In genomic region chr3:158103131-158103955, GRCh38 we compare ENCODE assay signal across 9 cellular contexts. TPM values are rescaled to one million over a fixed set of nuclear protein-coding genes. Genes with fewer than 3 reads are reported as not detected.
DNase-seq lines count a peak whose midpoint lies in the region; ATAC-seq and TF ChIP-seq lines count a peak whose summit lies in the region.
"Had no signal": no experiment of that assay in that cellular context is flagged by ENCODE, and none has a peak within 500 bp of the region (broad histone marks: within the 10 kb centered on the region; RNA-seq: fewer than 3 reads in every experiment).

No MANE protein-coding gene starts in this region.

- H3K4me3 ChIP-seq in tibial nerve, result peak overlapping the region; percentile 18 to 61 (median 42)

- H3K4me3 Mint-ChIP-seq in activated naive CD8-positive, alpha-beta T cell treated with anti-CD3 and anti-CD28 coated beads, Interleukin-2, amount 50 U/mL, for 24 hours, result peak overlapping the region; percentile 55

- peaks cover 0 to 53% (median 22%) of the 10 kb centered on the region in 4 donors for H3K4me1 ChIP-seq in tibial nerve

- WGBS in tibial nerve, 2 donors, result 3 to 18% methylated on average over 32 to 50 of the region's 50 CpGs

- peaks cover 0 to 98% of the 10 kb centered on the region in 2 donors for H3K27me3 ChIP-seq in tibial nerve

- H3K4me1 Mint-ChIP-seq in activated naive CD8-positive, alpha-beta T cell treated with anti-CD3 and anti-CD28 coated beads, Interleukin-2, amount 50 U/mL, for 24 hours, result peaks cover 47% of the 10 kb centered on the region

- H3K9me3 ChIP-seq in tibial nerve, result no peaks in the 10 kb centered on the region

- TF ChIP-seq POLR2A in tibial nerve (IDR thresholded peaks at IDR 0.05), result peak in 1 of 2 donors; percentile 9

- peaks cover 94% of the 10 kb centered on the region for H3K27me3 Mint-ChIP-seq in activated naive CD8-positive, alpha-beta T cell treated with anti-CD3 and anti-CD28 coated beads, Interleukin-2, amount 50 U/mL, for 24 hours

- peak; percentile 29 for DNase-seq in activated T-cell treated with anti-CD3 and anti-CD28 coated beads, Interleukin-2, amount 50 U/mL, for 1 hour
- DNase-seq in activated T-cell treated with anti-CD3 and anti-CD28 coated beads for 4 hours, result no peak
- DNase-seq in activated naive CD8-positive, alpha-beta T cell treated with anti-CD3 and anti-CD28 coated beads, Interleukin-2, amount 50 U/mL, for 24 hours, result no peak
- DNase-seq in left kidney (ENCODE audit: low read depth, low spot score), result peak; percentile 56
- DNase-seq in tibial nerve (ENCODE audit: low spot score in 2 of 2), result peak; percentile 65 to 67
- DNase-seq in C1 segment of cervical spinal cord (lab: John Stamatoyannopoulos, UW), result no peak
- no peak for DNase-seq in NCI-H2081 (lab: John Stamatoyannopoulos, UW)
- DNase-seq: DND-41 had no signal

- TF ChIP-seq EP300 in tibial nerve (IDR thresholded peaks at IDR 0.05), result peak in 1 of 2 donors; percentile 24

- peaks cover 2% of the 10 kb centered on the region for H3K36me3 Mint-ChIP-seq in activated naive CD8-positive, alpha-beta T cell treated with anti-CD3 and anti-CD28 coated beads, Interleukin-2, amount 50 U/mL, for 24 hours (ENCODE audit: low read depth)

- no peak for TF ChIP-seq CTCF in tibial nerve (IDR thresholded peaks at IDR 0.05)

- H3K27ac ChIP-seq in tibial nerve, result peak overlapping the region in 3 of 4 donors; percentile 13 to 88 (median 66)

- no peaks in the 10 kb centered on the region for H3K9me3 Mint-ChIP-seq in activated naive CD8-positive, alpha-beta T cell treated with anti-CD3 and anti-CD28 coated beads, Interleukin-2, amount 50 U/mL, for 24 hours

- no peaks in the 10 kb centered on the region for H3K36me3 ChIP-seq in tibial nerve

- ATAC-seq in activated naive CD8-positive, alpha-beta T cell treated with anti-CD3 and anti-CD28 coated beads, Interleukin-2, amount 50 U/mL, for 24 hours, result no peak
- ATAC-seq in GM21381 (IDR thresholded peaks at IDR 0.05; ENCODE audit: unreplicated experiment), result no peak

- peak overlapping the region; percentile 62 for H3K27ac Mint-ChIP-seq in activated naive CD8-positive, alpha-beta T cell treated with anti-CD3 and anti-CD28 coated beads, Interleukin-2, amount 50 U/mL, for 24 hours

RNA-seq across cellular contexts. Expression of gene SHOX2, which starts 2.9 kb away (rescaled TPM):
- total RNA-seq in tibial nerve, result 10 to 100 TPM; 15.0 to 43.3 (median 32.0) TPM

RNA-seq across cellular contexts. Expression of gene RSRC1, which starts 6.5 kb away (rescaled TPM):
- 10 to 100 TPM; 58.2 to 70.5 (median 68.6) TPM for total RNA-seq in tibial nerve

Comparison
In these comparisons a context has a peak if more than half of its experiments do, and no peak if none do; other contexts are left out.
1. DNase-seq: peak in activated T-cell treated with anti-CD3 and anti-CD28 coated beads, Interleukin-2, amount 50 U/mL, for 1 hour (single experiment), left kidney (single experiment) and tibial nerve (2 of 2); none in activated T-cell treated with anti-CD3 and anti-CD28 coated beads for 4 hours (single experiment), activated naive CD8-positive, alpha-beta T cell treated with anti-CD3 and anti-CD28 coated beads, Interleukin-2, amount 50 U/mL, for 24 hours (single experiment), C1 segment of cervical spinal cord (0 of 14) and NCI-H2081 (0 of 2).